In genomic region chr16:25066747-25067631, GRCh38 we compare ENCODE assay signal across 8 cellular contexts. TPM values are rescaled to one million over a fixed set of nuclear protein-coding genes. Genes with fewer than 3 reads are reported as not detected.
DNase-seq lines count a peak whose midpoint lies in the region; ATAC-seq and TF ChIP-seq lines count a peak whose summit lies in the region.

No MANE protein-coding gene starts in this region.

- peaks cover 25 to 41% (median 33%) of the 10 kb centered on the region in 4 donors for H3K4me1 Mint-ChIP-seq in CD4-positive, alpha-beta memory T cell
- H3K4me1 Mint-ChIP-seq in activated T-cell treated with anti-CD3 and anti-CD28 coated beads, Interleukin-2, amount 50 U/mL, for 4 hours (ENCODE audit: low read depth) = peaks cover 40% of the 10 kb centered on the region

- POLR2A ChIA-PET in CD4-positive, alpha-beta memory T cell (lab: Charles Lee; ENCODE audit: partially characterized antibody) = interaction anchor here (0.7 to 3.2 kb wide), 12 partner anchors 12 to 51 kb away, joined by 3 to 30 read pairs (median 5); partner anchors contain the start of genes ARHGAP17 and LCMT1

- DNase-seq in CD4-positive, alpha-beta memory T cell = peak; percentile 78 to 84 (median 79)
- DNase-seq in HL-60 (ENCODE audit: low read depth in 1 of 2, low spot score in 1 of 2) = peak; percentile 61 to 73
- DNase-seq in OCI-M2 (lab: John Stamatoyannopoulos, UW; ENCODE audit: unreplicated experiment) = peak; percentile 67
- peak; percentile 72 for DNase-seq in activated T-cell treated with anti-CD3 and anti-CD28 coated beads, Interleukin-2, amount 50 U/mL, for 4 hours
- DNase-seq in stimulated activated CD8-positive, alpha-beta memory T cell treated with anti-CD3 and anti-CD28 coated beads, Interleukin-4, amount 100 ng/mL, for 48 hours = peak; percentile 91

- H3K9me3 Mint-ChIP-seq in CD4-positive, alpha-beta memory T cell = no peaks in the 10 kb centered on the region
- H3K9me3 Mint-ChIP-seq in activated T-cell treated with anti-CD3 and anti-CD28 coated beads, Interleukin-2, amount 50 U/mL, for 4 hours = no peaks in the 10 kb centered on the region

- H3K36me3 Mint-ChIP-seq in CD4-positive, alpha-beta memory T cell = no peaks in the 10 kb centered on the region
- H3K36me3 Mint-ChIP-seq in activated T-cell treated with anti-CD3 and anti-CD28 coated beads, Interleukin-2, amount 50 U/mL, for 4 hours (ENCODE audit: insufficient read depth) = no peaks in the 10 kb centered on the region

- H3K4me3 Mint-ChIP-seq in CD4-positive, alpha-beta memory T cell = peak overlapping the region; percentile 87 to 95 (median 92)
- peak overlapping the region; percentile 83 for H3K4me3 Mint-ChIP-seq in activated T-cell treated with anti-CD3 and anti-CD28 coated beads, Interleukin-2, amount 50 U/mL, for 4 hours

- peak; percentile 90 for ATAC-seq in GM19452 (IDR thresholded peaks at IDR 0.05; ENCODE audit: unreplicated experiment)
- ATAC-seq in activated T-cell treated with anti-CD3 and anti-CD28 coated beads, Interleukin-2, amount 50 U/mL, for 4 hours = peak; percentile 93 to 96
- peak; percentile 94 for ATAC-seq in esophagus mucosa

- H3K9me3 ChIP-seq in CD4-positive, alpha-beta memory T cell (ENCODE audit: control insufficient read depth in 1 of 2, low read length in 2 of 2) = no peaks in the 10 kb centered on the region
- H3K9me3 ChIP-seq in mucosa of stomach (ENCODE audit: control insufficient read depth, low read length) = no peaks in the 10 kb centered on the region

- H3K9ac ChIP-seq in mucosa of stomach (ENCODE audit: low read length) = peak overlapping the region; percentile 95

- H3K27ac ChIP-seq in CD4-positive, alpha-beta memory T cell (ENCODE audit: low read depth, low read length) = peak overlapping the region; percentile 73
- peak overlapping the region; percentile 71 for H3K27ac ChIP-seq in HL-60 (replicated peaks)

- no peaks in the 10 kb centered on the region for H3K27me3 ChIP-seq in CD4-positive, alpha-beta memory T cell (ENCODE audit: insufficient read depth, low read length)
- H3K27me3 ChIP-seq in HL-60 (ENCODE audit: insufficient read depth, poor library complexity, severe bottlenecking) (no peaks in the 10 kb centered on the region), mucosa of stomach (ENCODE audit: control insufficient read depth, insufficient read depth, low read length) (no peaks in the 10 kb centered on the region)

- peak overlapping the region; percentile 70 to 73 for H3K4me3 ChIP-seq in CD4-positive, alpha-beta memory T cell (ENCODE audit: low read length in 2 of 2)
- peak overlapping the region; percentile 61 for H3K4me3 ChIP-seq in HL-60 (replicated peaks; ENCODE audit: insufficient read depth, low read length)
- peak overlapping the region; percentile 98 for H3K4me3 ChIP-seq in mucosa of stomach (ENCODE audit: low read length)

- no peak for TF ChIP-seq CTCF in HL-60 (IDR thresholded peaks at IDR 0.05; ENCODE audit: insufficient read depth, low read length)

- no peaks in the 10 kb centered on the region for H3K27me3 Mint-ChIP-seq in CD4-positive, alpha-beta memory T cell
- H3K27me3 Mint-ChIP-seq in activated T-cell treated with anti-CD3 and anti-CD28 coated beads, Interleukin-2, amount 50 U/mL, for 4 hours (ENCODE audit: low read depth) = no peaks in the 10 kb centered on the region

- H3K36me3 ChIP-seq in CD4-positive, alpha-beta memory T cell (ENCODE audit: insufficient read depth, low read length) = no peaks in the 10 kb centered on the region
- no peaks in the 10 kb centered on the region for H3K36me3 ChIP-seq in mucosa of stomach (ENCODE audit: control insufficient read depth, insufficient read depth, low read length)

- intact Hi-C loops in CD4-positive, alpha-beta memory T cell (cut with micrococcal nuclease) = loop anchor here (1.0 to 10.0 kb wide), 4 partner anchors 35 to 188 kb away; partner anchors contain the start of genes ARHGAP17, LCMT1 and ZKSCAN2

- H3K27ac Mint-ChIP-seq in CD4-positive, alpha-beta memory T cell = peak overlapping the region; percentile 88 to 98 (median 94)

- peaks cover 42% of the 10 kb centered on the region for H3K4me1 ChIP-seq in CD4-positive, alpha-beta memory T cell (ENCODE audit: insufficient read depth, low read length)
- H3K4me1 ChIP-seq in mucosa of stomach (ENCODE audit: control insufficient read depth, insufficient read depth, low read length) = peaks cover 5% of the 10 kb centered on the region

- CTCF ChIA-PET in CD4-positive, alpha-beta memory T cell (lab: Charles Lee; ENCODE audit: partially characterized antibody) = interaction anchor here (0.9 to 2.1 kb wide), 6 partner anchors 9 to 158 kb away, joined by 3 to 5 read pairs (median 4); no protein-coding TSS in a partner anchor

RNA-seq across cellular contexts. Expression of gene LCMT1, which starts 44.6 kb away (rescaled TPM):
- total RNA-seq in CD4-positive, alpha-beta memory T cell = 10 to 100 TPM; 37.0 to 37.9 TPM
- polyA plus RNA-seq in CD4-positive, alpha-beta memory T cell = 10 to 100 TPM; 46.9 to 52.3 TPM
- total RNA-seq in activated T-cell treated with anti-CD3 and anti-CD28 coated beads, Interleukin-2, amount 50 U/mL, for 4 hours = 10 to 100 TPM; 32.0 to 40.1 (median 32.8) TPM
- total RNA-seq in esophagus mucosa = 26.8 TPM

RNA-seq across cellular contexts. Expression of gene ARHGAP17, which starts 51.8 kb away (rescaled TPM):
- 10 to 100 TPM; 62.6 to 62.8 TPM for total RNA-seq in CD4-positive, alpha-beta memory T cell
- 10 to 100 TPM; 12.0 to 35.0 TPM for polyA plus RNA-seq in CD4-positive, alpha-beta memory T cell
- 10 to 100 TPM; 69.5 to 83.6 (median 73.1) TPM for total RNA-seq in activated T-cell treated with anti-CD3 and anti-CD28 coated beads, Interleukin-2, amount 50 U/mL, for 4 hours
- 33.0 TPM for total RNA-seq in esophagus mucosa

Comparison
In these comparisons a context has a peak if more than half of its experiments do, and no peak if none do; other contexts are left out.
1. Peak in every context shown above with its lines: DNase-seq, ATAC-seq, H3K4me3 ChIP-seq and H3K27ac ChIP-seq.